ENCODE assay signal across 8 cellular contexts in genomic region chr5:136082390-136083193, GRCh38. TPM values are rescaled to one million over a fixed set of nuclear protein-coding genes. Genes with fewer than 3 reads are reported as not detected.
DNase-seq lines count a peak whose midpoint lies in the region; ATAC-seq and TF ChIP-seq lines count a peak whose summit lies in the region.

No MANE protein-coding gene starts in this region.

- in situ Hi-C loops in GM23248 (cut with MboI) = loop anchor here (10.0 kb wide), 1 partner anchor 188 kb away; the partner anchor contains the start of gene IL9

- no peaks in the 10 kb centered on the region for H3K79me2 ChIP-seq in GM23248 (ENCODE audit: insufficient read depth)

- DNase-seq in Ammon's horn (ENCODE audit: low spot score) (peak; percentile 43), GM23248 (peak; percentile 89), RPMI7951 (ENCODE audit: low read depth) (peak; percentile 71), cardiac muscle cell (ENCODE audit: low read depth in 1 of 2, low spot score in 1 of 2) (peak; percentile 86 to 87), sciatic nerve (ENCODE audit: low spot score) (peak; percentile 89), medulla oblongata (ENCODE audit: extremely low spot score) (no peak)
- DNase-seq in activated effector memory CD4-positive, alpha-beta T cell treated with Interleukin-2 at 50 U/mL for 16 hours = peak; percentile 33

- peak; percentile 70 for ATAC-seq in sciatic nerve
- ATAC-seq in GM18868 (IDR thresholded peaks at IDR 0.05; ENCODE audit: unreplicated experiment) = no peak

- no peaks in the 10 kb centered on the region for H3K9me2 ChIP-seq in GM23248 (ENCODE audit: insufficient read depth)

- WGBS in GM23248 (ENCODE audit: low coverage in 1 of 2, low lambda C conversion rate in 2 of 2, missing lambda C conversion rate in 2 of 2), 2 experiments = 25 to 32% methylated on average over 8 of the region's 8 CpGs

- H3K4me2 ChIP-seq in GM23248 (ENCODE audit: unreplicated experiment) = no peak overlapping the region

- H3K36me3 ChIP-seq in GM23248 (ENCODE audit: low read depth) (no peaks in the 10 kb centered on the region), cardiac muscle cell (no peaks in the 10 kb centered on the region)

- TF ChIP-seq CTCF in cardiac muscle cell (IDR thresholded peaks at IDR 0.05; ENCODE audit: low read depth, low read length) = peak; percentile 88

- intact Hi-C loops in sciatic nerve (cut with DNase I) = no loop called here

- no peak overlapping the region for H3K4me3 ChIP-seq in GM23248
- no peak overlapping the region for H3K4me3 ChIP-seq in cardiac muscle cell

- peaks cover 47% of the 10 kb centered on the region for H3F3A ChIP-seq in GM23248 (ENCODE audit: insufficient read depth)

- H3K4me1 ChIP-seq in GM23248 (ENCODE audit: insufficient read depth) (peaks cover 6% of the 10 kb centered on the region), cardiac muscle cell (ENCODE audit: low read depth) (no peaks in the 10 kb centered on the region)

- no peak overlapping the region for H3K27ac ChIP-seq in GM23248
- no peak overlapping the region for H3K27ac ChIP-seq in cardiac muscle cell

- H4K20me1 ChIP-seq in GM23248 (ENCODE audit: insufficient read depth) = no peaks in the 10 kb centered on the region

- no peaks in the 10 kb centered on the region for H3K9me3 ChIP-seq in GM23248 (ENCODE audit: low read depth)
- H3K9me3 ChIP-seq in cardiac muscle cell (ENCODE audit: low read depth) = no peaks in the 10 kb centered on the region

- H3K27me3 ChIP-seq in GM23248 (replicated peaks; ENCODE audit: insufficient read depth) (no peaks in the 10 kb centered on the region), cardiac muscle cell (peaks cover 49% of the 10 kb centered on the region)

- H2AFZ ChIP-seq in GM23248 = 0 out of 2 replicates have a peak overlapping the region, but pooled peaks have one; percentile 7

- H3K9ac ChIP-seq in GM23248 = no peak overlapping the region

RNA-seq across cellular contexts. Expression of gene SMAD5, which starts 50.1 kb away (rescaled TPM):
- 50.5 and 53.1 TPM in 2 replicates for total RNA-seq in GM23248 (2014; rRNA removed; shearing (Covaris generic))
- polyA plus RNA-seq in GM23248 (2016; fragmentation: Nextera tagmentation; extraction: Ambion mirVana) (44.0 and 50.0 TPM in 2 replicates), cardiac muscle cell (25.7 and 36.8 TPM in 2 replicates)
- 34.4 and 41.8 TPM in 2 replicates for total RNA-seq in RPMI7951 (2014; rRNA removed; shearing (Covaris generic))
- total RNA-seq in cardiac muscle cell (38.2 and 130 TPM in 2 replicates), sciatic nerve (114 TPM)

RNA-seq across cellular contexts. Expression of gene TGFBI, which starts 53.8 kb away (rescaled TPM):
- total RNA-seq in GM23248 (2014; rRNA removed; shearing (Covaris generic)) = 7,109 and 7,351 TPM in 2 replicates
- polyA plus RNA-seq in GM23248 (2016; fragmentation: Nextera tagmentation; extraction: Ambion mirVana) (7,159 and 7,358 TPM in 2 replicates), cardiac muscle cell (1.6 and 10.2 TPM in 2 replicates)
- total RNA-seq in RPMI7951 (2014; rRNA removed; shearing (Covaris generic)) = 976 and 1,163 TPM in 2 replicates
- total RNA-seq in cardiac muscle cell (2.9 and 9.0 TPM in 2 replicates), sciatic nerve (232 TPM)

Comparison
In these comparisons a context has a peak if more than half of its experiments do, and no peak if none do; other contexts are left out.
1. RNA of gene TGFBI, which starts 53.8 kb away (total RNA-seq): 7,109 to 7,351 TPM in GM23248, 976 to 1,163 TPM in RPMI7951 and 232 TPM in sciatic nerve (single experiment); 2.9 to 9.0 TPM in cardiac muscle cell; every median in the first group is over 10 times any median in the second.